Comparison of ENCODE assay signal across 8 cellular contexts in genomic region chr6:44237813-44238433, GRCh38. TPM values are rescaled to one million over a fixed set of nuclear protein-coding genes. Genes with fewer than 3 reads are reported as not detected.
DNase-seq lines count a peak whose midpoint lies in the region; ATAC-seq, FAIRE-seq and TF ChIP-seq lines count a peak whose summit lies in the region.

No MANE protein-coding gene starts in this region.

- peak overlapping the region; percentile 62 for H3K4me3 ChIP-seq in A673 (ENCODE audit: low read depth, low read length, poor library complexity, severe bottlenecking)
- H3K4me3 ChIP-seq in ectodermal cell (ENCODE audit: insufficient read depth, low read depth, low read length), result peak overlapping the region; percentile 39

- POLR2A ChIA-PET in A673 (lab: Charles Lee; ENCODE audit: low non-redundant PET), result no interaction called here
- POLR2A ChIA-PET in activated CD4-positive, alpha-beta memory T cell treated with anti-CD3 and anti-CD28 coated beads, Interleukin-2, amount 10 ng/mL, durations not matched to agents 7 days and 5 days (lab: Charles Lee), result interaction anchor here (0.7 to 5.6 kb wide), 5 partner anchors 9 to 27 kb away, joined by 3 to 48 read pairs (median 6); partner anchors contain the start of genes HSP90AB1 and SLC29A1

- H3K27ac Mint-ChIP-seq in activated CD4-positive, alpha-beta memory T cell treated with anti-CD3 and anti-CD28 coated beads, Interleukin-2, amount 10 ng/mL, durations not matched to agents 7 days and 5 days, result peak overlapping the region; percentile 89

- H3K9me3 ChIP-seq in A673 (ENCODE audit: low read depth, low read length, poor library complexity, severe bottlenecking) (no peaks in the 10 kb centered on the region), ectodermal cell (ENCODE audit: control insufficient read depth, low read length) (no peaks in the 10 kb centered on the region)

- H3K4me1 ChIP-seq in A673 (ENCODE audit: insufficient read depth, low read length, poor library complexity, severe bottlenecking), result peaks cover 10% of the 10 kb centered on the region
- H3K4me1 ChIP-seq in ectodermal cell (ENCODE audit: control insufficient read depth, insufficient read depth, low read length), result peaks cover 15% of the 10 kb centered on the region

- CTCF ChIA-PET in A673 (lab: Charles Lee), result interaction anchor here (0.9 to 1.3 kb wide), 4 partner anchors 12 to 141 kb away, joined by 3 to 11 read pairs (median 4); partner anchors contain the start of gene SLC29A1
- CTCF ChIA-PET in activated CD4-positive, alpha-beta memory T cell treated with anti-CD3 and anti-CD28 coated beads, Interleukin-2, amount 10 ng/mL, durations not matched to agents 7 days and 5 days (lab: Charles Lee), result interaction anchor here (0.7 to 2.3 kb wide), 14 partner anchors 9 to 141 kb away, joined by 3 to 27 read pairs (median 5); partner anchors contain the start of genes HSP90AB1, SLC29A1 and SLC35B2

- H3K27ac ChIP-seq in A673 (ENCODE audit: low read depth, low read length, poor library complexity, severe bottlenecking), result peak overlapping the region; percentile 55
- H3K27ac ChIP-seq in ectodermal cell (ENCODE audit: insufficient read depth, low read depth, low read length, poor library complexity, severe bottlenecking), result no peak overlapping the region

- no peaks in the 10 kb centered on the region for H3K36me3 Mint-ChIP-seq in activated CD4-positive, alpha-beta memory T cell treated with anti-CD3 and anti-CD28 coated beads, Interleukin-2, amount 10 ng/mL, durations not matched to agents 7 days and 5 days (ENCODE audit: low read depth)

- DNase-seq in A673 (ENCODE audit: low spot score) (peak; percentile 77), GM18507 (ENCODE audit: extremely low spot score, insufficient read length, low read depth) (peak; percentile 73), NCI-H510A treated with DMSO at 0.1 percent for 48 hours (lab: John Stamatoyannopoulos, UW) (peak; percentile 75), lung microvascular endothelial cell (ENCODE audit: low read depth in 2 of 2) (peak; percentile 72 to 81)
- DNase-seq in activated CD4-positive, alpha-beta memory T cell treated with anti-CD3 and anti-CD28 coated beads, Interleukin-2, amount 10 ng/mL, durations not matched to agents 7 days and 5 days, result peak; percentile 84
- DNase-seq in stimulated activated CD4-positive, alpha-beta T cell treated with anti-CD3 and anti-CD28 coated beads, TNF-alpha, amount 100 ng/mL, for 48 hours (ENCODE audit: low read depth in 3 of 3), result peak; percentile 66 to 77 (median 68)

- ATAC-seq in HG03039 (IDR thresholded peaks at IDR 0.05; ENCODE audit: unreplicated experiment), result peak; percentile 58

- peak; percentile 29 for FAIRE-seq in GM18507 (lab: Jason Lieb, UNC)

- H3K36me3 ChIP-seq in A673 (ENCODE audit: insufficient read depth, low read length, poor library complexity, severe bottlenecking) (no peaks in the 10 kb centered on the region), ectodermal cell (ENCODE audit: control insufficient read depth, insufficient read depth, low read length) (peaks cover 6% of the 10 kb centered on the region)

- peak; percentile 98 for TF ChIP-seq CTCF in A673 (conservative IDR thresholded peaks at IDR 0.05; ENCODE audit: low read depth, low read length)

- BruUV-seq in A673 (replicated peaks; lab: Mats Ljungman, UMichigan), result no TSS peak

- H3K4me1 Mint-ChIP-seq in activated CD4-positive, alpha-beta memory T cell treated with anti-CD3 and anti-CD28 coated beads, Interleukin-2, amount 10 ng/mL, durations not matched to agents 7 days and 5 days, result peaks cover 28% of the 10 kb centered on the region

- H3K27me3 Mint-ChIP-seq in activated CD4-positive, alpha-beta memory T cell treated with anti-CD3 and anti-CD28 coated beads, Interleukin-2, amount 10 ng/mL, durations not matched to agents 7 days and 5 days, result no peaks in the 10 kb centered on the region

- peak overlapping the region; percentile 81 for H3K4me3 Mint-ChIP-seq in activated CD4-positive, alpha-beta memory T cell treated with anti-CD3 and anti-CD28 coated beads, Interleukin-2, amount 10 ng/mL, durations not matched to agents 7 days and 5 days

- intact Hi-C loops in A673 (cut with micrococcal nuclease; ENCODE audit: unreplicated experiment), result loop anchor here (1.0 kb wide), 1 partner anchor 66 kb away; no protein-coding TSS in a partner anchor

- no peaks in the 10 kb centered on the region for H3K9me3 Mint-ChIP-seq in activated CD4-positive, alpha-beta memory T cell treated with anti-CD3 and anti-CD28 coated beads, Interleukin-2, amount 10 ng/mL, durations not matched to agents 7 days and 5 days

- no peaks in the 10 kb centered on the region for H3K27me3 ChIP-seq in A673 (replicated peaks; ENCODE audit: insufficient read depth, low read depth, low read length, poor library complexity)
- H3K27me3 ChIP-seq in ectodermal cell (ENCODE audit: control insufficient read depth, insufficient read depth, low read length, poor library complexity, severe bottlenecking), result no peaks in the 10 kb centered on the region

- 3% methylated on average over 42 of the region's 42 CpGs for WGBS in ectodermal cell, 2 experiments

RNA-seq across cellular contexts. Expression of gene HSP90AB1, which starts 9.0 kb away (rescaled TPM):
- 1,472 and 1,581 TPM in 2 replicates for total RNA-seq in A673 (2021)
- total RNA-seq in activated CD4-positive, alpha-beta memory T cell treated with anti-CD3 and anti-CD28 coated beads, Interleukin-2, amount 10 ng/mL, durations not matched to agents 7 days and 5 days, result 100 to 1,000 TPM; 478 to 479 TPM
- polyA plus RNA-seq in ectodermal cell (2013, experiment 1 of 4), result 1,696 TPM
- 1,536 TPM for polyA plus RNA-seq in ectodermal cell (2013, experiment 2 of 4)
- polyA plus RNA-seq in ectodermal cell (2013, experiment 3 of 4), result 1,192 TPM
- polyA plus RNA-seq in ectodermal cell (2013, experiment 4 of 4), result 1,329 TPM
- 317 and 430 TPM in 2 replicates for total RNA-seq in lung microvascular endothelial cell

RNA-seq across cellular contexts. Expression of gene SLC29A1, which starts 14.5 kb away (rescaled TPM):
- total RNA-seq in A673 (2021) (92.5 and 108 TPM in 2 replicates), lung microvascular endothelial cell (25.3 and 28.6 TPM in 2 replicates)
- total RNA-seq in activated CD4-positive, alpha-beta memory T cell treated with anti-CD3 and anti-CD28 coated beads, Interleukin-2, amount 10 ng/mL, durations not matched to agents 7 days and 5 days, result 10 to 100 TPM; 24.8 to 25.4 TPM
- polyA plus RNA-seq in ectodermal cell (2013, experiment 1 of 4), result 76.4 TPM
- 66.5 TPM for polyA plus RNA-seq in ectodermal cell (2013, experiment 2 of 4)
- polyA plus RNA-seq in ectodermal cell (2013, experiment 3 of 4), result 62.2 TPM
- 69.4 TPM for polyA plus RNA-seq in ectodermal cell (2013, experiment 4 of 4)

RNA-seq across cellular contexts. Expression of gene SLC35B2, which starts 19.4 kb away (rescaled TPM):
- total RNA-seq in A673 (2021), result 45.8 and 52.0 TPM in 2 replicates
- total RNA-seq in activated CD4-positive, alpha-beta memory T cell treated with anti-CD3 and anti-CD28 coated beads, Interleukin-2, amount 10 ng/mL, durations not matched to agents 7 days and 5 days, result 10 to 100 TPM; 35.8 to 37.2 TPM
- 46.3 TPM for polyA plus RNA-seq in ectodermal cell (2013, experiment 1 of 4)
- 48.6 TPM for polyA plus RNA-seq in ectodermal cell (2013, experiment 2 of 4)
- 39.6 TPM for polyA plus RNA-seq in ectodermal cell (2013, experiment 3 of 4)
- polyA plus RNA-seq in ectodermal cell (2013, experiment 4 of 4), result 40.0 TPM
- total RNA-seq in lung microvascular endothelial cell, result 37.5 and 40.3 TPM in 2 replicates

RNA-seq across cellular contexts. Expression of gene MYMX, which starts 21.2 kb away (rescaled TPM):
- total RNA-seq in A673 (2021) (0.81 TPM in 1 of 2 replicates, not detected in the other), lung microvascular endothelial cell (0.22 TPM in 1 of 2 replicates, not detected in the other)
- total RNA-seq in activated CD4-positive, alpha-beta memory T cell treated with anti-CD3 and anti-CD28 coated beads, Interleukin-2, amount 10 ng/mL, durations not matched to agents 7 days and 5 days, result not detected
- polyA plus RNA-seq in ectodermal cell (2013, experiment 1 of 4), result 0.54 TPM
- polyA plus RNA-seq in ectodermal cell (2013, experiment 2 of 4), result 1.6 TPM
- polyA plus RNA-seq in ectodermal cell (2013, experiment 3 of 4), result 1.3 TPM
- 1.6 TPM for polyA plus RNA-seq in ectodermal cell (2013, experiment 4 of 4)

RNA-seq across cellular contexts. Expression of gene NFKBIE, which starts 27.4 kb away (rescaled TPM):
- total RNA-seq in A673 (2021) (5.2 and 10.5 TPM in 2 replicates), lung microvascular endothelial cell (7.6 and 9.9 TPM in 2 replicates)
- total RNA-seq in activated CD4-positive, alpha-beta memory T cell treated with anti-CD3 and anti-CD28 coated beads, Interleukin-2, amount 10 ng/mL, durations not matched to agents 7 days and 5 days, result 10 to 100 TPM; 20.8 to 21.7 TPM
- 7.9 TPM for polyA plus RNA-seq in ectodermal cell (2013, experiment 1 of 4)
- polyA plus RNA-seq in ectodermal cell (2013, experiment 2 of 4), result 7.8 TPM
- polyA plus RNA-seq in ectodermal cell (2013, experiment 3 of 4), result 6.6 TPM
- polyA plus RNA-seq in ectodermal cell (2013, experiment 4 of 4), result 7.8 TPM
